In the genomic region with DNA sequence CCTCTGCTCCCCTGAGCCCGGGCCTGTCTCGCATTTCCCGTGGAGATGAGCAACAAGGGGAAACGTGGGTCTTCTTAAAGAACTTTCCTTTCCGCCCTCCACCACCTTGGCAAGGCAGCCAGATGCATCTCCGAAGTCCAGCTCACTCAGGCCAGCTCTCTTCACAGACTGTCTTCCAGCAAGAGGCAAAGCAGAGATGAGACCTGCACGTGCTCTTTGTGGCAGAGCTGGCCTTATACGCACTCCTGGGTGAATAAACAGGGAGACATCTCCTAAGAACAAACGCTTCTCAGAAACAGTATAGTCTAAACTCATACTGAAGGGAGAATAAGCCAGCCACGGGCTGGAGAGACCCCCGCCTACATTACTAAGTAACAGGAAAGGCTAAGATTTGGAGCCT, we compare ENCODE assay signal across 16 cellular contexts. TPM values are rescaled to one million over a fixed set of nuclear protein-coding genes. Genes with fewer than 3 reads are reported as not detected.
"Had no signal": no experiment of that assay in that cellular context is flagged by ENCODE, and none has a peak within 500 bp of the region (broad histone marks: within the 10 kb centered on the region; RNA-seq: fewer than 3 reads in every experiment).

No MANE protein-coding gene starts in this region.

- ATAC-seq: naive thymus-derived CD4-positive, alpha-beta T cell; stimulated activated naive CD8-positive, alpha-beta T cell treated with anti-CD3 and anti-CD28 coated beads, Interleukin-15, amount 100 ng/mL, for 72 hours; WTC11 had no signal

- DNase-seq: activated CD4-positive, alpha-beta T cell treated with anti-CD3 and anti-CD28 coated beads, Interleukin-2, amount 10 ng/mL, durations not matched to agents 24 days and 14 days; activated naive CD4-positive, alpha-beta T cell treated with anti-CD3 and anti-CD28 coated beads for 36 hours; effector memory CD4-positive, alpha-beta T cell; midbrain; naive thymus-derived CD4-positive, alpha-beta T cell; nucleus accumbens; stimulated activated CD4-positive, alpha-beta T cell treated with anti-CD3 and anti-CD28 coated beads, Interleukin-4, amount 100 ng/mL, for 1 hour; stimulated activated CD8-positive, alpha-beta memory T cell treated with anti-CD3 and anti-CD28 coated beads, Interleukin-4, amount 100 ng/mL, for 48 hours; stimulated activated naive CD8-positive, alpha-beta T cell treated with anti-CD3 and anti-CD28 coated beads, Interleukin-15, amount 100 ng/mL, for 72 hours had no signal

- H3K27ac ChIP-seq: coronary artery, SK-N-MC had no signal

- H3K4me3 ChIP-seq: coronary artery, SK-N-MC had no signal

RNA-seq across cellular contexts. Expression of gene BDKRB1, which starts 1.3 kb away (rescaled TPM):
- total RNA-seq: activated CD4-positive, alpha-beta T cell treated with anti-CD3 and anti-CD28 coated beads, Interleukin-2, amount 10 ng/mL, durations not matched to agents 24 days and 14 days; activated naive CD4-positive, alpha-beta T cell treated with anti-CD3 and anti-CD28 coated beads for 36 hours; activated T-helper 1 cell treated with anti-CD3 and anti-CD28 coated beads, Interleukin-12 subunit alpha, Interleukin-12 subunit beta, Interleukin-2, Interleukin-4 antibody, amounts not matched to agents 30 ng/mL and 10 ng/mL and 1 ng/mL, durations not matched to agents 14 hours and 24 hours and 36 hours; cardiac septum; naive thymus-derived CD4-positive, alpha-beta T cell; progenitor cell of endocrine pancreas; T-helper 1 cell treated with Interleukin-12 subunit alpha and Interleukin-12 subunit beta and Interleukin-4 antibody, amounts not matched to agents 30 ng/mL and 1 ng/mL, for 36 hours had no signal
- polyA plus RNA-seq: naive thymus-derived CD4-positive, alpha-beta T cell had no signal

RNA-seq across cellular contexts. Expression of gene BDKRB2, which starts 50.1 kb away (rescaled TPM):
- total RNA-seq: activated CD4-positive, alpha-beta T cell treated with anti-CD3 and anti-CD28 coated beads, Interleukin-2, amount 10 ng/mL, durations not matched to agents 24 days and 14 days; activated T-helper 1 cell treated with anti-CD3 and anti-CD28 coated beads, Interleukin-12 subunit alpha, Interleukin-12 subunit beta, Interleukin-2, Interleukin-4 antibody, amounts not matched to agents 30 ng/mL and 10 ng/mL and 1 ng/mL, durations not matched to agents 14 hours and 24 hours and 36 hours; naive thymus-derived CD4-positive, alpha-beta T cell; T-helper 1 cell treated with Interleukin-12 subunit alpha and Interleukin-12 subunit beta and Interleukin-4 antibody, amounts not matched to agents 30 ng/mL and 1 ng/mL, for 36 hours had no signal
